Comparison of ENCODE assay signal across 27 cellular contexts in the genomic region with DNA sequence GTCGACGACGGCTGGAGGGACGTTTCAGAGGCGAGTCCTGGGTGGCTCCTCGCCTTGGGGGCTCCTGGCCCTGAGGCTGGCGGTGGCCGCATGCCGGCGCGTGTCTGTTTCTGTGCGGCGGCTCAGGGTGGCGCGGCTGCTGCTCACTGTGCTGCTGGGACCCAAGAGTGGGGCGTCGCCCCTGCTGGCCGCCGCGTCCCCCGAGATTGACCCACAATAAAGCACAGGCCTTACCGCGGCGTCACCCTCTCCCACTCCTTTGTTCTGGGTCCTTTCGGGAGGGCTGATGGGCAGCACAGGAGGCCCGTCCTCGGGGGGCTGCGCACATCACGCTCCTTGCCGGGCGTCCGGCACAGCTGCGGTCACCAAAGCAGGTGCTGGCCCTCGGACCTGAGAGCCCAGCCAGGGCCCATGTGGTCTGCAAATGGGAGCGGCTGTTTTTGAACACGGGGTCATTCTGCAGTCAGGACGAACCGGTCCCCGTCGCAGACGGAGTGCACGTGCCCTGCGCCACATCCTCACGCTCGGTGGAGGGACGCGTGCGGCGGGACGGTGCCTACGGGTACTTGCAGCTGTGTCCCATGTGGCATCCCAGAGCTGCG.
"Had no signal": no experiment of that assay in that cellular context is flagged by ENCODE, and none has a peak within 500 bp of the region (broad histone marks: within the 10 kb centered on the region; RNA-seq: fewer than 3 reads in every experiment).

No MANE protein-coding gene starts in this region.

- H3K27me3 ChIP-seq: hepatocyte, testis, vagina had no signal

- H3K27ac Mint-ChIP-seq: activated CD4-positive, alpha-beta memory T cell treated with anti-CD3 and anti-CD28 coated beads, Interleukin-2, amount 10 ng/mL, durations not matched to agents 7 days and 5 days; activated CD4-positive, alpha-beta T cell treated with anti-CD3 and anti-CD28 coated beads, Interleukin-2, amount 10 ng/mL, durations not matched to agents 24 days and 14 days; activated naive CD8-positive, alpha-beta T cell treated with anti-CD3 and anti-CD28 coated beads, Interleukin-2, amount 50 U/mL, for 24 hours; activated T-helper 1 cell treated with anti-CD3 and anti-CD28 coated beads, Interleukin-12 subunit alpha, Interleukin-12 subunit beta, Interleukin-2, Interleukin-4 antibody, amounts not matched to agents 30 ng/mL and 10 ng/mL and 1 ng/mL, durations not matched to agents 14 hours and 24 hours and 36 hours had no signal

- H3K4me1 Mint-ChIP-seq: activated CD4-positive, alpha-beta memory T cell treated with anti-CD3 and anti-CD28 coated beads, Interleukin-2, amount 10 ng/mL, durations not matched to agents 7 days and 5 days; activated naive CD8-positive, alpha-beta T cell treated with anti-CD3 and anti-CD28 coated beads, Interleukin-2, amount 50 U/mL, for 24 hours; brain had no signal

- ATAC-seq: activated CD4-positive, CD25-positive, alpha-beta regulatory T cell treated with anti-CD3 and anti-CD28 coated beads, Interleukin-2, amount 50 U/mL, for 24 hours; activated naive CD8-positive, alpha-beta T cell treated with anti-CD3 and anti-CD28 coated beads, Interleukin-2, amount 50 U/mL, for 24 hours; left ventricle myocardium superior; sciatic nerve had no signal

- DNase-seq: activated CD4-positive, alpha-beta memory T cell treated with anti-CD3 and anti-CD28 coated beads, Interleukin-2, amount 10 ng/mL, durations not matched to agents 7 days and 5 days; activated CD4-positive, alpha-beta T cell treated with anti-CD3 and anti-CD28 coated beads, Interleukin-2, amount 10 ng/mL, durations not matched to agents 24 days and 14 days; activated gamma-delta T cell; activated naive CD4-positive, alpha-beta T cell treated with anti-CD3 and anti-CD28 coated beads, Interleukin-2, amount 50 U/mL, for 16 hours; activated naive CD8-positive, alpha-beta T cell treated with anti-CD3 and anti-CD28 coated beads, Interleukin-2, amount 50 U/mL, for 24 hours; dermis blood vessel endothelial cell; effector CD8-positive, alpha-beta T cell; foreskin melanocyte; immature natural killer cell; kidney glomerular epithelial cell; left ventricle myocardium superior; mammary epithelial cell; midbrain; nucleus accumbens; small intestine; stimulated activated CD4-positive, alpha-beta T cell treated with anti-CD3 and anti-CD28 coated beads, Interleukin-15, amount 100 ng/mL, for 24 hours; stimulated activated naive CD4-positive, alpha-beta T cell; testis; trophoblast cell had no signal

- H3K4me3 Mint-ChIP-seq: activated CD4-positive, alpha-beta memory T cell treated with anti-CD3 and anti-CD28 coated beads, Interleukin-2, amount 10 ng/mL, durations not matched to agents 7 days and 5 days; activated CD4-positive, alpha-beta T cell treated with anti-CD3 and anti-CD28 coated beads, Interleukin-2, amount 10 ng/mL, durations not matched to agents 24 days and 14 days; activated naive CD8-positive, alpha-beta T cell treated with anti-CD3 and anti-CD28 coated beads, Interleukin-2, amount 50 U/mL, for 24 hours; activated T-helper 1 cell treated with anti-CD3 and anti-CD28 coated beads, Interleukin-12 subunit alpha, Interleukin-12 subunit beta, Interleukin-2, Interleukin-4 antibody, amounts not matched to agents 30 ng/mL and 10 ng/mL and 1 ng/mL, durations not matched to agents 14 hours and 24 hours and 36 hours; brain; immature natural killer cell had no signal

- H3K27ac ChIP-seq: hepatocyte, parathyroid adenoma, testis, vagina, VCaP had no signal

- H3K9me3 Mint-ChIP-seq: activated CD4-positive, alpha-beta memory T cell treated with anti-CD3 and anti-CD28 coated beads, Interleukin-2, amount 10 ng/mL, durations not matched to agents 7 days and 5 days; activated CD4-positive, alpha-beta T cell treated with anti-CD3 and anti-CD28 coated beads, Interleukin-2, amount 10 ng/mL, durations not matched to agents 24 days and 14 days; activated naive CD8-positive, alpha-beta T cell treated with anti-CD3 and anti-CD28 coated beads, Interleukin-2, amount 50 U/mL, for 24 hours; activated T-helper 1 cell treated with anti-CD3 and anti-CD28 coated beads, Interleukin-12 subunit alpha, Interleukin-12 subunit beta, Interleukin-2, Interleukin-4 antibody, amounts not matched to agents 30 ng/mL and 10 ng/mL and 1 ng/mL, durations not matched to agents 14 hours and 24 hours and 36 hours; brain had no signal

- H3K9me3 ChIP-seq: testis, vagina had no signal

- H3K27me3 Mint-ChIP-seq: activated CD4-positive, alpha-beta memory T cell treated with anti-CD3 and anti-CD28 coated beads, Interleukin-2, amount 10 ng/mL, durations not matched to agents 7 days and 5 days; activated CD4-positive, alpha-beta T cell treated with anti-CD3 and anti-CD28 coated beads, Interleukin-2, amount 10 ng/mL, durations not matched to agents 24 days and 14 days; activated naive CD8-positive, alpha-beta T cell treated with anti-CD3 and anti-CD28 coated beads, Interleukin-2, amount 50 U/mL, for 24 hours; brain had no signal

- H3K4me3 ChIP-seq: hepatocyte, testis, vagina had no signal

- H3K4me1 ChIP-seq: parathyroid adenoma, testis, vagina had no signal
